ENCODE assay signal across 30 cellular contexts in the genomic region with DNA sequence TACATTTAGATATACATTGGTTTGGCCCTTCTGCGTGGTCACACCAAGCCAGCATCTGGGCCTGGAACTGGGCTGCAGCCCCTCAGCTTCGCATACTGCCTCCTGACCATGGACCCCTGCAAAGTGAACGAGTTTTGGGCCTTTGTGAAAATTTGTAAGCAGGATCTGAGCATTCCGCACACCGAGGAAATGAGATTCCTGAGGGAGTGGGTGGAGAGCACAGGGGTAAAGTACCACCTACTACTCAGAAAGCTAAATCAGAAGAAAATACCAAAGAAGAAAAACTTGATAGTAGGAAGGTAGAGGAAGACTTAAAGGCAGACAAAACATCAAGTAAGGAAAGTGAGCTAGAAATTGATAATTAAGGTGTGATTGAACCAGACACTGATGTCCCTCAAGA. TPM values are rescaled to one million over a fixed set of nuclear protein-coding genes. Genes with fewer than 3 reads are reported as not detected.
"Had no signal": no experiment of that assay in that cellular context is flagged by ENCODE, and none has a peak within 500 bp of the region (broad histone marks: within the 10 kb centered on the region; RNA-seq: fewer than 3 reads in every experiment).

No MANE protein-coding gene starts in this region.

- H3K4me1 ChIP-seq: pancreas, right atrium auricular region, upper lobe of left lung, vagina had no signal

- H3K27ac ChIP-seq: dorsolateral prefrontal cortex, gastrocnemius medialis, hepatocyte, pancreas, right atrium auricular region, thoracic aorta, upper lobe of left lung, vagina had no signal

- H3K4me3 ChIP-seq: dorsolateral prefrontal cortex, gastrocnemius medialis, hepatocyte, pancreas, psoas muscle, right atrium auricular region, thoracic aorta, upper lobe of left lung, vagina had no signal

- DNase-seq: activated CD4-positive, alpha-beta memory T cell treated with anti-CD3 and anti-CD28 coated beads, Interleukin-2, amount 10 ng/mL, durations not matched to agents 7 days and 5 days; activated CD4-positive, alpha-beta T cell treated with anti-CD3 and anti-CD28 coated beads for 1 hour; activated CD4-positive, alpha-beta T cell treated with anti-CD3 and anti-CD28 coated beads, Interleukin-2, amount 10 ng/mL, durations not matched to agents 7 days and 5 days; activated CD8-positive, alpha-beta memory T cell treated with anti-CD3 and anti-CD28 coated beads, Interleukin-2, amount 50 U/mL, for 48 hours; activated gamma-delta T cell; activated T-cell treated with anti-CD3 and anti-CD28 coated beads, Interleukin-2, amount 50 U/mL, for 24 hours; dorsolateral prefrontal cortex; effector memory CD4-positive, alpha-beta T cell; erythroblast; gastrocnemius medialis; glutamatergic neuron; left cardiac atrium; left ventricle myocardium superior; naive thymus-derived CD4-positive, alpha-beta T cell; pancreas; psoas muscle; stimulated activated CD4-positive, alpha-beta T cell treated with anti-CD3 and anti-CD28 coated beads, Interleukin-2, amount 100 ng/mL, for 48 hours; T-helper 17 cell; T1000; upper lobe of left lung had no signal

- ATAC-seq: gastrocnemius medialis; left cardiac atrium; left ventricle myocardium superior; naive thymus-derived CD4-positive, alpha-beta T cell; pancreas; psoas muscle; T-helper 17 cell had no signal

- H2AFZ ChIP-seq: hepatocyte had no signal

- H3K27ac Mint-ChIP-seq: activated CD4-positive, alpha-beta memory T cell treated with anti-CD3 and anti-CD28 coated beads, Interleukin-2, amount 10 ng/mL, durations not matched to agents 7 days and 5 days; activated CD4-positive, alpha-beta T cell treated with anti-CD3 and anti-CD28 coated beads, Interleukin-2, amount 10 ng/mL, durations not matched to agents 7 days and 5 days; activated naive CD4-positive, alpha-beta T cell treated with anti-CD3 and anti-CD28 coated beads, Interleukin-2, amount 50 U/mL, for 24 hours; activated T-cell treated with anti-CD3 and anti-CD28 coated beads, Interleukin-2, amount 50 U/mL, for 24 hours; naive thymus-derived CD4-positive, alpha-beta T cell; stimulated activated naive CD8-positive, alpha-beta T cell treated with anti-CD3 and anti-CD28 coated beads, Interleukin-15, Interleukin-2, amounts not matched to agents 100 ng/mL and 50 ng/mL, for 24 hours; T-helper 17 cell had no signal

- H3K4me2 ChIP-seq: hepatocyte had no signal

- H3K9me3 Mint-ChIP-seq: activated T-cell treated with anti-CD3 and anti-CD28 coated beads, Interleukin-2, amount 50 U/mL, for 24 hours had no signal

- H3K9me3 ChIP-seq: gastrocnemius medialis, pancreas, right atrium auricular region, vagina had no signal

- H3K4me3 Mint-ChIP-seq: activated CD4-positive, alpha-beta memory T cell treated with anti-CD3 and anti-CD28 coated beads, Interleukin-2, amount 10 ng/mL, durations not matched to agents 7 days and 5 days; activated CD4-positive, alpha-beta T cell treated with anti-CD3 and anti-CD28 coated beads, Interleukin-2, amount 10 ng/mL, durations not matched to agents 7 days and 5 days; activated naive CD4-positive, alpha-beta T cell treated with anti-CD3 and anti-CD28 coated beads, Interleukin-2, amount 50 U/mL, for 24 hours; activated T-cell treated with anti-CD3 and anti-CD28 coated beads, Interleukin-2, amount 50 U/mL, for 24 hours; mesothelial cell of epicardium; naive thymus-derived CD4-positive, alpha-beta T cell; stimulated activated naive CD8-positive, alpha-beta T cell treated with anti-CD3 and anti-CD28 coated beads, Interleukin-15, Interleukin-2, amounts not matched to agents 100 ng/mL and 50 ng/mL, for 24 hours; T-helper 17 cell had no signal

- H3K27me3 Mint-ChIP-seq: activated naive CD4-positive, alpha-beta T cell treated with anti-CD3 and anti-CD28 coated beads, Interleukin-2, amount 50 U/mL, for 24 hours; activated T-cell treated with anti-CD3 and anti-CD28 coated beads, Interleukin-2, amount 50 U/mL, for 24 hours; stimulated activated naive CD8-positive, alpha-beta T cell treated with anti-CD3 and anti-CD28 coated beads, Interleukin-15, Interleukin-2, amounts not matched to agents 100 ng/mL and 50 ng/mL, for 24 hours had no signal

- H3K36me3 ChIP-seq: gastrocnemius medialis, pancreas, right atrium auricular region, thoracic aorta, upper lobe of left lung, vagina had no signal

- H3K27me3 ChIP-seq: dorsolateral prefrontal cortex, gastrocnemius medialis, hepatocyte, pancreas, right atrium auricular region, upper lobe of left lung, vagina had no signal

- H3K4me1 Mint-ChIP-seq: activated CD4-positive, alpha-beta memory T cell treated with anti-CD3 and anti-CD28 coated beads, Interleukin-2, amount 10 ng/mL, durations not matched to agents 7 days and 5 days; activated CD4-positive, alpha-beta T cell treated with anti-CD3 and anti-CD28 coated beads, Interleukin-2, amount 10 ng/mL, durations not matched to agents 7 days and 5 days; activated naive CD4-positive, alpha-beta T cell treated with anti-CD3 and anti-CD28 coated beads, Interleukin-2, amount 50 U/mL, for 24 hours; naive thymus-derived CD4-positive, alpha-beta T cell; T-helper 17 cell had no signal

- H3K36me3 Mint-ChIP-seq: mesothelial cell of epicardium had no signal

- H3K79me2 ChIP-seq: hepatocyte had no signal

RNA-seq across cellular contexts. Expression of a gene that starts 30.1 kb away (rescaled TPM):
- total RNA-seq: activated CD4-positive, alpha-beta T cell treated with anti-CD3 and anti-CD28 coated beads, Interleukin-2, amount 10 ng/mL, durations not matched to agents 7 days and 5 days; gastrocnemius medialis; left cardiac atrium; left ventricle myocardium superior; mesothelial cell of epicardium; naive thymus-derived CD4-positive, alpha-beta T cell; pancreas; psoas muscle; right atrium auricular region; skeletal muscle tissue; subcutaneous adipose tissue; T-helper 17 cell; thoracic aorta; upper lobe of left lung; vagina had no signal
- polyA plus RNA-seq: hepatocyte; naive thymus-derived CD4-positive, alpha-beta T cell; neural cell; pancreas had no signal
